ENCODE assay signal across 20 cellular contexts in the genomic region with DNA sequence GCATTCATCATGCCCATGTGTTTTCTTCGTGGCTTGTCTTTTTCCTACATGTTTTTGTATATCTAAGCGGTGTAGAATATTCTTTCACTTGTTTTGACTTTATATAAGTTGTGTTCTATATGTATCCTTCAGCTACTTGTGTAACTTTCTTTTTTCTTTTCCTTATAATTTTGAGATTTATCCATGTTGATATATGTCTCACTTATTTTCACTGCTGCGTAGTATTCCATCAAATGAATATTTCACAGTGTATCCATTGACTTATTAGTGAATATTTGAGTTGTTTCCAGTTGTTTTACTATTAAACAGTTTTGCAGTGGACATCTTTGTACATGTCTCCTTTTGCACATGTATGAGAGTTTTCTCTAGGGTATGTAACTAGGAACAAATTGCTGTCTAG.
"Had no signal": no experiment of that assay in that cellular context is flagged by ENCODE, and none has a peak within 500 bp of the region (broad histone marks: within the 10 kb centered on the region; RNA-seq: fewer than 3 reads in every experiment).

No MANE protein-coding gene starts in this region.

- H3K36me3 ChIP-seq: heart left ventricle, thoracic aorta, transverse colon had no signal

- H3K4me3 ChIP-seq: heart left ventricle, psoas muscle, spleen, thoracic aorta, transverse colon had no signal

- ATAC-seq: esophagus mucosa; heart left ventricle; psoas muscle; sciatic nerve; stimulated activated naive B cell treated with anti-CD40 and anti-IgM and Interleukin-4, amounts not matched to agents 10 μg/mL and 1 μg/mL and 100 μg/mL, for 72 hours; stimulated activated naive CD8-positive, alpha-beta T cell treated with anti-CD3 and anti-CD28 coated beads, Interleukin-15, amount 100 ng/mL, for 72 hours had no signal

- DNase-seq: effector memory CD4-positive, alpha-beta T cell; heart left ventricle; hypothalamus; kidney glomerular epithelial cell; mesendoderm; naive B cell; nephron progenitor cell; psoas muscle; retina; spleen; stimulated activated CD4-positive, alpha-beta T cell treated with anti-CD3 and anti-CD28 coated beads, Interleukin-15, amount 100 ng/mL, for 24 hours; stimulated activated CD4-positive, alpha-beta T cell treated with anti-CD3 and anti-CD28 coated beads, Interleukin-1b, Interleukin-23, amount 100 ng/mL, for 48 hours; stimulated activated CD4-positive, alpha-beta T cell treated with anti-CD3 and anti-CD28 coated beads, Interleukin-4, amount 100 ng/mL, for 24 hours; stimulated activated naive B cell treated with anti-CD40 and anti-IgM and Interleukin-4, amounts not matched to agents 10 μg/mL and 1 μg/mL and 100 μg/mL, for 72 hours; stimulated activated naive CD8-positive, alpha-beta T cell treated with anti-CD3 and anti-CD28 coated beads, Interleukin-15, amount 100 ng/mL, for 72 hours; substantia nigra; transverse colon had no signal

- H3K9me3 ChIP-seq: heart left ventricle, psoas muscle, spleen, thoracic aorta, transverse colon had no signal

- H3K27me3 ChIP-seq: heart left ventricle, spleen, transverse colon had no signal

- H3K27ac ChIP-seq: psoas muscle, transverse colon had no signal

- H3K4me1 ChIP-seq: psoas muscle had no signal
